Comparison of ENCODE assay signal across 21 cellular contexts in the genomic region with DNA sequence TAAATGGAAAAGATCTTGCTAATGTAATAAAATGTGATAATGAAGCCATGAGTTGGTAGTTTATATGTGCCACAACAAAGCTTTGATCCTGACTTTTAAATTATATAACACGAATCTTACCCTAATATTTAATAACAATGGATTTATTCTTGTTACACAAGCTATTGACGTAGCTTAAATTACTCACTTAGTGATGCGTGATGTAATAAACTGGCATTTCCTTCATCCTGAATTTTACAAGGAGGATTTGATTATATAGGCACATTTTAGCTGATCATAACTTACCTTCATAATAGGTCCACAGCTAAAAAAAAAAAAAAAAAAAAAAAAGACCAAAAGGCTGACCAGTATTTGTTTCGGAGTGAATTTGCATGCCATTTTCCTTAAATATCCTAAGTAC.
"Had no signal": no experiment of that assay in that cellular context is flagged by ENCODE, and none has a peak within 500 bp of the region (broad histone marks: within the 10 kb centered on the region; RNA-seq: fewer than 3 reads in every experiment).

No MANE protein-coding gene starts in this region.

- H3K4me3 ChIP-seq: body of pancreas, esophagus muscularis mucosa, gastrocnemius medialis, sigmoid colon, thoracic aorta, upper lobe of left lung had no signal

- H3K27ac ChIP-seq: body of pancreas, esophagus muscularis mucosa, gastrocnemius medialis, sigmoid colon, thoracic aorta, upper lobe of left lung had no signal

- DNase-seq: activated CD4-positive, alpha-beta T cell treated with anti-CD3 and anti-CD28 coated beads for 1 hour; activated CD4-positive, alpha-beta T cell treated with anti-CD3 and anti-CD28 coated beads, Interleukin-2, amount 50 U/mL, for 1 hour; activated CD8-positive, alpha-beta T cell treated with anti-CD3 and anti-CD28 coated beads, Interleukin-2, amount 10 ng/mL, durations not matched to agents 7 days and 5 days; activated gamma-delta T cell treated with Interleukin-2 at 50 U/mL for 16 hours; activated T-cell treated with anti-CD3 and anti-CD28 coated beads, Interleukin-2, amount 50 U/mL, for 1 hour; anterior cingulate cortex; body of pancreas; central memory CD4-positive, alpha-beta T cell; dermis blood vessel endothelial cell; effector CD8-positive, alpha-beta T cell; gastrocnemius medialis; hippocampal formation; occipital lobe; sigmoid colon; stimulated activated CD4-positive, alpha-beta T cell treated with anti-CD3 and anti-CD28 coated beads, Interleukin-2, amount 100 ng/mL, for 48 hours; stimulated activated CD8-positive, alpha-beta memory T cell treated with anti-CD3 and anti-CD28 coated beads, Interleukin-4, amount 100 ng/mL, for 48 hours; stimulated activated naive B cell treated with anti-CD40 and anti-IgM and Interleukin-4, amounts not matched to agents 10 μg/mL and 1 μg/mL and 100 μg/mL, for 72 hours; T-cell; upper lobe of left lung had no signal

- ATAC-seq: activated CD8-positive, alpha-beta T cell treated with anti-CD3 and anti-CD28 coated beads, Interleukin-2, amount 10 ng/mL, durations not matched to agents 7 days and 5 days; body of pancreas; gastrocnemius medialis; stimulated activated naive B cell treated with anti-CD40 and anti-IgM and Interleukin-4, amounts not matched to agents 10 μg/mL and 1 μg/mL and 100 μg/mL, for 72 hours; T-cell had no signal

- H3K4me1 ChIP-seq: body of pancreas, esophagus muscularis mucosa, gastrocnemius medialis, sigmoid colon, upper lobe of left lung had no signal

- H3K36me3 ChIP-seq: esophagus muscularis mucosa, gastrocnemius medialis, sigmoid colon, thoracic aorta, upper lobe of left lung had no signal

- H3K9me3 ChIP-seq: body of pancreas, esophagus muscularis mucosa, gastrocnemius medialis, sigmoid colon, thoracic aorta, upper lobe of left lung had no signal

- H3K27me3 ChIP-seq: body of pancreas, esophagus muscularis mucosa, gastrocnemius medialis, sigmoid colon, upper lobe of left lung had no signal
